23 cellular contexts compared by ENCODE assay signal in genomic region chr1:113190078-113190477, GRCh38.
"Had no signal": no experiment of that assay in that cellular context is flagged by ENCODE, and none has a peak within 500 bp of the region (broad histone marks: within the 10 kb centered on the region; RNA-seq: fewer than 3 reads in every experiment).

No MANE protein-coding gene starts in this region.

- ATAC-seq: HepG2, Panc1, PC-3, Right ventricle myocardium inferior, SK-N-SH treated with all-trans-retinoic acid at 6 μM for 48 hours had no signal

- H3K4me3 ChIP-seq: SJCRH30 had no signal

- H3K9me3 ChIP-seq: SJCRH30 had no signal

- H3K4me2 ChIP-seq: KMS-11 had no signal

- H3K27me3 ChIP-seq: SJCRH30 had no signal

- H3K36me3 ChIP-seq: SJCRH30 had no signal

- H3K9ac ChIP-seq: KMS-11 had no signal

- H3K27ac ChIP-seq: KMS-11, SJCRH30 had no signal

- FAIRE-seq: HepG2 had no signal

- DNase-seq: IMR-90, Kasumi-1, MM.1S, NCI-H1092 treated with DMSO at 0.1 percent for 48 hours, NCI-H1436, NCI-H187, NCI-H2029, NCI-H2081 treated with DMSO at 0.1 percent for 48 hours, NCI-H2171, NCI-H226, NCI-H446, NCI-H510A, NCI-H524 treated with DMSO at 0.1 percent for 48 hours, NCI-H69, NCI-H774, PC-3, SHP77 treated with DMSO at 0.1 percent for 48 hours, SJCRH30 had no signal

- H3K4me1 ChIP-seq: SJCRH30 had no signal
